In the genomic region with DNA sequence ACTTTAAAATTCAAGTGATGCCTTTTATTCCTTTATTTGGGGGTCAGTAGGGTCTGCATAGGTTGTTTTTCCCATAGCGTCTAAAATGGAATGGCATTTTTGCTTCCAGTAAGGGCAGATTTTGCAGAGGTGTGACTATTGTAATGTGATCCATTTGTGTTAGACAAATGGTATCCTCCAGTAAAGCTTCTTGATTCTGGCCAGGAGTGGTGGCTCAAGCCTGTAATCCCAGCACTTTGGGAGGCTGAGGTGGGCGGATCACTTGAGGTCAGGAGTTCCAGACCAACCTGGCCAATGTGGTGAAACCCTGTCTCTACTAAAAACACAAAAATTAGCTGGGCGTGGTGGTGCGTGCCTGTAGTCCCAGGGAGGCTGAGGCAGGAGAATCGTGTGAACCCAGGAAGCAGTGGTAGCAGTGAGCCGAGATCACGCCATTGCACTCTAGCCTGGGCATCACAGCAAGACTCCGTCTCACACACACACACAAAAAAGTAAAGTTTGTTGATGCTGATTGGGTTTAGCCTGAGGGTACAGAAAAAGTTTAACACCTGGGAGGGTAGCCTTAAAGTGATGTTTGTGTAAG, we compare ENCODE assay signal across 6 cellular contexts. TPM values are rescaled to one million over a fixed set of nuclear protein-coding genes. Genes with fewer than 3 reads are reported as not detected.
A peak's percentile ranks its signal among the peaks of the same experiment; 100 is the strongest.
DNase-seq lines count a peak whose midpoint lies in the region; ATAC-seq and TF ChIP-seq lines count a peak whose summit lies in the region.
"Not testable (repeated sequence)": the region's sequence is repeated elsewhere in the genome, so short reads cannot be mapped to it uniquely, and the experiment has no call there.

No MANE protein-coding gene starts in this region.

- DNase-seq in HAP-1 (ENCODE audit: low spot score in 2 of 2) (peak in 1 of 2 experiments; percentile 60), colonic mucosa (peak; percentile 64)
- DNase-seq in activated CD8-positive, alpha-beta T cell treated with anti-CD3 and anti-CD28 coated beads for 36 hours; osteocyte (ENCODE audit: extremely low spot score, unreplicated experiment); upper lobe of left lung: not testable (repeated sequence)

- POLR2A ChIA-PET in activated CD8-positive, alpha-beta T cell treated with anti-CD3 and anti-CD28 coated beads for 36 hours (lab: Charles Lee) = interaction anchor here (1.0 to 2.1 kb wide), 4 partner anchors 11 to 84 kb away, joined by 3 to 9 read pairs (median 5); a partner anchor contains a TSS

- not testable (repeated sequence) for TF ChIP-seq POLR2A in upper lobe of left lung (IDR thresholded peaks at IDR 0.05)

- not testable (repeated sequence) for H3K36me3 ChIP-seq in HAP-1 (replicated peaks); colonic mucosa; iPS-20b (ENCODE audit: insufficient read depth, low read depth, low read length); upper lobe of left lung

- not testable (repeated sequence) for H3K27me3 Mint-ChIP-seq in activated CD8-positive, alpha-beta T cell treated with anti-CD3 and anti-CD28 coated beads for 36 hours; osteocyte (ENCODE audit: unreplicated experiment)

- in situ Hi-C loops in HAP-1 (cut with MboI; ENCODE audit: low sequenced_read_pairs) = not testable (repeated sequence)

- TF ChIP-seq CTCF in activated CD8-positive, alpha-beta T cell treated with anti-CD3 and anti-CD28 coated beads for 36 hours (IDR thresholded peaks at IDR 0.05); colonic mucosa (IDR thresholded peaks at IDR 0.05); osteocyte (IDR thresholded peaks at IDR 0.05); upper lobe of left lung (IDR thresholded peaks at IDR 0.05): not testable (repeated sequence)

- H3K27ac Mint-ChIP-seq in activated CD8-positive, alpha-beta T cell treated with anti-CD3 and anti-CD28 coated beads for 36 hours = peak overlapping the region; percentile 90
- H3K27ac Mint-ChIP-seq in osteocyte (ENCODE audit: unreplicated experiment) = not testable (repeated sequence)

- not testable (repeated sequence) for TF ChIP-seq EP300 in upper lobe of left lung (IDR thresholded peaks at IDR 0.05)

- H3K27ac ChIP-seq in colonic mucosa (peak overlapping the region; percentile 80), upper lobe of left lung (peak overlapping the region; percentile 59 to 98 (median 79))
- H3K27ac ChIP-seq in iPS-20b (ENCODE audit: low read length) = not testable (repeated sequence)

- CTCF ChIA-PET in activated CD8-positive, alpha-beta T cell treated with anti-CD3 and anti-CD28 coated beads for 36 hours (lab: Charles Lee) = interaction anchor here (0.6 to 1.4 kb wide), 8 partner anchors 8 to 81 kb away, joined by 3 to 9 read pairs (median 3); a partner anchor contains a TSS

- H3K9me3 ChIP-seq in HAP-1; colonic mucosa; iPS-20b (ENCODE audit: insufficient read depth, low read depth, low read length); upper lobe of left lung: not testable (repeated sequence)

- H3K4me1 Mint-ChIP-seq in activated CD8-positive, alpha-beta T cell treated with anti-CD3 and anti-CD28 coated beads for 36 hours (ENCODE audit: low read depth) = peaks cover 49% of the 10 kb centered on the region
- peaks cover 34% of the 10 kb centered on the region for H3K4me1 Mint-ChIP-seq in osteocyte (ENCODE audit: unreplicated experiment)

- ATAC-seq in activated CD8-positive, alpha-beta T cell treated with anti-CD3 and anti-CD28 coated beads for 36 hours; upper lobe of left lung (ENCODE audit: low FRiP score in 2 of 2): not testable (repeated sequence)

- not testable (repeated sequence) for H3K36me3 Mint-ChIP-seq in activated CD8-positive, alpha-beta T cell treated with anti-CD3 and anti-CD28 coated beads for 36 hours (ENCODE audit: low read depth); osteocyte (ENCODE audit: unreplicated experiment)

- peak overlapping the region; percentile 76 for H3K4me3 Mint-ChIP-seq in activated CD8-positive, alpha-beta T cell treated with anti-CD3 and anti-CD28 coated beads for 36 hours
- peak overlapping the region; percentile 58 for H3K4me3 Mint-ChIP-seq in osteocyte (ENCODE audit: unreplicated experiment)

- H3K4me1 ChIP-seq in HAP-1 (peaks cover 34% of the 10 kb centered on the region), iPS-20b (ENCODE audit: insufficient read depth, low read length) (peaks cover 16% of the 10 kb centered on the region; the same call in 1 of the 2 replicates), upper lobe of left lung (peaks cover 48 to 61% (median 55%) of the 10 kb centered on the region in 4 donors)
- H3K4me1 ChIP-seq in colonic mucosa = not testable (repeated sequence)

- H3K9ac ChIP-seq in colonic mucosa (ENCODE audit: low read depth in 2 of 2, low read length in 2 of 2) = peak overlapping the region in 1 of 2 donors; percentile 58
- not testable (repeated sequence) for H3K9ac ChIP-seq in iPS-20b (ENCODE audit: low read depth, low read length)

- H3K27me3 ChIP-seq in HAP-1 (ENCODE audit: low read depth); colonic mucosa; iPS-20b (ENCODE audit: insufficient read depth, low read length); upper lobe of left lung: not testable (repeated sequence)

- H3K4me3 ChIP-seq in HAP-1 (peak overlapping the region; percentile 40), colonic mucosa (peak overlapping the region; percentile 36), iPS-20b (ENCODE audit: low read length) (peak overlapping the region; percentile 31; the same call in 1 of the 2 replicates), upper lobe of left lung (peak overlapping the region; percentile 4 to 62 (median 40))

- 33 to 71% methylated on average over 8 of the region's 8 CpGs for WGBS in upper lobe of left lung, 2 donors

- H3K9me3 Mint-ChIP-seq in activated CD8-positive, alpha-beta T cell treated with anti-CD3 and anti-CD28 coated beads for 36 hours; osteocyte (ENCODE audit: unreplicated experiment): not testable (repeated sequence)

- intact Hi-C loops in activated CD8-positive, alpha-beta T cell treated with anti-CD3 and anti-CD28 coated beads for 36 hours (cut with micrococcal nuclease); colonic mucosa (cut with DNase I): not testable (repeated sequence)

RNA-seq across cellular contexts. Expression of a gene that starts 2.7 kb away (rescaled TPM):
- total RNA-seq in activated CD8-positive, alpha-beta T cell treated with anti-CD3 and anti-CD28 coated beads for 36 hours = 10 to 100 TPM; 36.6 to 37.8 TPM
- total RNA-seq in colonic mucosa (100 to 1,000 TPM; 248 to 397 TPM), osteocyte (19.7 and 24.8 TPM in 2 replicates), upper lobe of left lung (100 to 1,000 TPM in 5 of 6 donors, 10 to 100 TPM in 1; 80.7 to 236 (median 144) TPM)

RNA-seq across cellular contexts. Expression of a gene that starts 2.9 kb away (rescaled TPM):
- total RNA-seq in activated CD8-positive, alpha-beta T cell treated with anti-CD3 and anti-CD28 coated beads for 36 hours = 1 to 10 TPM; 1.7 to 2.0 TPM
- total RNA-seq in colonic mucosa (1 to 10 TPM in 1 of 2 donors, under 1 TPM in 1; 0.98 to 1.4 TPM), osteocyte (1.1 and 1.7 TPM in 2 replicates), upper lobe of left lung (1 to 10 TPM in 5 of 6 donors, under 1 TPM in 1; 0.89 to 3.1 (median 2.0) TPM)

RNA-seq across cellular contexts. Expression of a gene that starts 9.5 kb away (rescaled TPM):
- total RNA-seq in activated CD8-positive, alpha-beta T cell treated with anti-CD3 and anti-CD28 coated beads for 36 hours = 10 to 100 TPM; 50.4 to 50.8 TPM
- total RNA-seq in colonic mucosa (100 to 1,000 TPM; 278 to 543 TPM), osteocyte (65.5 and 65.8 TPM in 2 replicates), upper lobe of left lung (100 to 1,000 TPM in 5 of 6 donors, 10 to 100 TPM in 1; 92.2 to 177 (median 127) TPM)

RNA-seq across cellular contexts. Expression of a gene that starts 11.3 kb away (rescaled TPM):
- 100 to 1,000 TPM; 117 to 120 TPM for total RNA-seq in activated CD8-positive, alpha-beta T cell treated with anti-CD3 and anti-CD28 coated beads for 36 hours
- total RNA-seq in colonic mucosa (10 to 100 TPM; 37.6 to 61.3 TPM), osteocyte (50.6 and 54.3 TPM in 2 replicates), upper lobe of left lung (10 to 100 TPM in 5 of 6 donors, 1 to 10 TPM in 1; 5.0 to 44.9 (median 20.9) TPM)

RNA-seq across cellular contexts. Expression of a gene that starts 22.5 kb away (rescaled TPM):
- 100 to 1,000 TPM; 150 to 153 TPM for total RNA-seq in activated CD8-positive, alpha-beta T cell treated with anti-CD3 and anti-CD28 coated beads for 36 hours
- total RNA-seq in colonic mucosa (100 to 1,000 TPM in 1 of 2 donors, 10 to 100 TPM in 1; 40.8 to 136 TPM), osteocyte (73.0 and 73.4 TPM in 2 replicates), upper lobe of left lung (10 to 100 TPM; 21.2 to 67.8 (median 39.7) TPM)
